In the genomic region with DNA sequence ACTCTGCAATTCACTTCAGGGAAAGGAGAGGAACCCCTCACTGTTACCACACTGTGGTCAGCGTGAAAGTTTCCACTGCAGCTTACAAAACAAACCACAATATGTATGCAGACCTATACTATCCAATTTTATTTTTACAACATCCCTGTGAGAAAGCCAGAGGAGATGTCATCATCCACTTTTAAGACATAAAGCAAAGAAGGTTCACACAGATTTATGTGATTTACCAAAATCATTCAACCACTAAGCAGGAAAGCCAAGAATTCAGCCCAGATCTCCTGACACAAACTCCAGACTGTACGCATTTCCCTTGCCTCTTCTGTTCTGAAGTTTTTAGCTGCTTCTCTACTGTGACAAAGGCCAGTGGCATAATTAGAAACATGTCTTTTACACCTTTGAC, we compare ENCODE assay signal across 25 cellular contexts.
A peak's percentile ranks its signal among the peaks of the same experiment; 100 is the strongest.
DNase-seq lines count a peak whose midpoint lies in the region; ATAC-seq, FAIRE-seq and TF ChIP-seq lines count a peak whose summit lies in the region.
"Had no signal": no experiment of that assay in that cellular context is flagged by ENCODE, and none has a peak within 500 bp of the region (broad histone marks: within the 10 kb centered on the region; RNA-seq: fewer than 3 reads in every experiment).

No MANE protein-coding gene starts in this region.

- no peak for ATAC-seq in GM21737 (IDR thresholded peaks at IDR 0.05; ENCODE audit: unreplicated experiment)
- no peak for ATAC-seq in GM21360 (IDR thresholded peaks at IDR 0.05; ENCODE audit: unreplicated experiment)
- no peak for ATAC-seq in GM18511 (IDR thresholded peaks at IDR 0.05; ENCODE audit: unreplicated experiment)
- ATAC-seq: GM12878 had no signal

- H3K79me2 ChIP-seq in astrocyte (ENCODE audit: insufficient read depth, low read length) = no peaks in the 10 kb centered on the region

- DNase-seq in AG10803 (ENCODE audit: low read depth) = peak; percentile 46
- peak; percentile 10 for DNase-seq in NB4 (ENCODE audit: low read depth)
- peak; percentile 18 for DNase-seq in astrocyte (ENCODE audit: low read depth)
- DNase-seq in glomerular visceral epithelial cell (ENCODE audit: extremely low spot score) = peak; percentile 2
- DNase-seq: C1 segment of cervical spinal cord; DMS79 treated with DMSO at 0.1 percent for 48 hours; H7; IMR-90; Karpas-422; MG63; NCI-H1417 treated with DMSO at 0.1 percent for 48 hours; NCI-H2029; NCI-H2171; NCI-H446; NCI-H69; NK-92 treated with Interleukin-12 subunit alpha and Interleukin-12 subunit beta, amount 100 ng/mL, for 24 hours; SJCRH30 had no signal

- no peak overlapping the region for H3K27ac ChIP-seq in astrocyte (ENCODE audit: low read depth, low read length)
- H3K27ac ChIP-seq: RWPE1, SJCRH30 had no signal

- no peak overlapping the region for H2AFZ ChIP-seq in astrocyte (ENCODE audit: low read depth, low read length)

- H3K36me3 Mint-ChIP-seq in astrocyte (ENCODE audit: low read depth, unreplicated experiment) = no peaks in the 10 kb centered on the region

- H3K4me3 ChIP-seq in AG10803 (ENCODE audit: low read length) (no peak overlapping the region), NB4 (ENCODE audit: low read depth, low read length) (no peak overlapping the region), astrocyte (ENCODE audit: insufficient read depth, low read depth, low read length) (no peak overlapping the region)
- H3K4me3 ChIP-seq: GM12878, MG63, SJCRH30 had no signal

- H3K4me1 ChIP-seq in astrocyte (ENCODE audit: insufficient read depth, low read length) = no peaks in the 10 kb centered on the region
- H3K4me1 ChIP-seq: SJCRH30 had no signal

- H3K4me2 ChIP-seq in astrocyte (ENCODE audit: low read length) = no peak overlapping the region

- H3K27ac Mint-ChIP-seq in astrocyte (ENCODE audit: unreplicated experiment) = peak overlapping the region; percentile 8

- no peak for TF ChIP-seq POLR2A in NB4 (IDR thresholded peaks at IDR 0.05; ENCODE audit: extremely low read depth, insufficient read length)

- TF ChIP-seq CTCF in AG10803 (conservative IDR thresholded peaks at IDR 0.05; ENCODE audit: low read length) (no peak), NB4 (IDR thresholded peaks at IDR 0.05; ENCODE audit: low read depth, low read length) (no peak), astrocyte (IDR thresholded peaks at IDR 0.05; ENCODE audit: insufficient read depth, low read depth, low read length) (no peak)

- no peaks in the 10 kb centered on the region for H3K27me3 Mint-ChIP-seq in astrocyte (ENCODE audit: low read depth, unreplicated experiment)

- no peaks in the 10 kb centered on the region for H3K9me3 Mint-ChIP-seq in astrocyte (ENCODE audit: unreplicated experiment)

- no peak overlapping the region for H3K4me3 Mint-ChIP-seq in astrocyte (ENCODE audit: unreplicated experiment)

- no peaks in the 10 kb centered on the region for H3K36me3 ChIP-seq in astrocyte (ENCODE audit: insufficient read depth, low read length)
- H3K36me3 ChIP-seq: MG63, SJCRH30 had no signal

- no peaks in the 10 kb centered on the region for H4K20me1 ChIP-seq in astrocyte (ENCODE audit: insufficient read depth, low read length)

- no peaks in the 10 kb centered on the region for H3K27me3 ChIP-seq in astrocyte (ENCODE audit: insufficient read depth, low read length)
- H3K27me3 ChIP-seq: MG63, SJCRH30 had no signal

- H3K9me3 ChIP-seq in astrocyte (ENCODE audit: insufficient read depth, low read depth, low read length) = no peaks in the 10 kb centered on the region
- H3K9me3 ChIP-seq: MG63, SJCRH30 had no signal

- no peak for FAIRE-seq in astrocyte (lab: Jason Lieb, UNC)
- FAIRE-seq: A204.1, G401.6, GM12878, GM18507 had no signal

- peaks cover 20% of the 10 kb centered on the region for H3K4me1 Mint-ChIP-seq in astrocyte (ENCODE audit: low read depth, unreplicated experiment)

- H3K9ac ChIP-seq in astrocyte (ENCODE audit: low read length) = no peak overlapping the region
